1 cellular context compared by ENCODE assay signal in the genomic region with DNA sequence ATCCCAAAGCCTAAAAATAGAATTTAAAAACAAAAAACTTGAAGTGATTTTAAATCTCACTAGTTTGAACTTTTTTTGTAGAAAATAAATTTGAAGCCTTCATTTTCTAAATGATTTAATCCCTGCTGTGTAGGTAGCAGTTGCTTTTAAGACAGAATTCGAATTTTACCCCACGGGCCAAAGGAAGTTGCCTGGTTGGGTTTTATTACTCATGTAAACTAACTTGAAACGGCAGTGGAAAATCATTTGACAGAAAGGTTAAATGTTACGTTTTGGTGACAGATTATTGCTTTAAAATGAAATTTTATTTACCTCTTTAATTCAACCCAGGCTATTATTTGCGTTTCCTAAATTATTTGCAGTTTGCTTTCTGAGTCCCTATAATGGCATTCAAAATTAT.
TF ChIP-seq lines count a peak whose summit lies in the region.

No MANE protein-coding gene starts in this region.

TF ChIP-seq in HepG2, 621 proteins besides CTCF, POLR2A, EP300 and RAD21 (continued from another document):
- TF ChIP-seq AHDC1 (CRISPR knock-in tag; IDR thresholded peaks at IDR 0.05; ENCODE audit: borderline replicate concordance) (no peak), MNT (IDR thresholded peaks at IDR 0.05) (no peak), ARNT2 (CRISPR knock-in tag; IDR thresholded peaks at IDR 0.05; ENCODE audit: low read depth) (no peak), BRD4 (CRISPR knock-in tag; IDR thresholded peaks at IDR 0.05) (no peak), POGZ (CRISPR knock-in tag; IDR thresholded peaks at IDR 0.05) (no peak), SIN3A (IDR thresholded peaks at IDR 0.05; ENCODE audit: borderline replicate concordance, low read depth, low read length) (no peak), ZFYVE20 (CRISPR knock-in tag; IDR thresholded peaks at IDR 0.05; ENCODE audit: borderline replicate concordance, low read depth) (no peak), ELF1 (CRISPR knock-in tag; IDR thresholded peaks at IDR 0.05) (no peak), JARID2 (CRISPR knock-in tag; IDR thresholded peaks at IDR 0.05; ENCODE audit: insufficient replicate concordance) (no peak), ZBTB14 (CRISPR knock-in tag; IDR thresholded peaks at IDR 0.05) (no peak), ZNF510 (CRISPR knock-in tag; IDR thresholded peaks at IDR 0.05; ENCODE audit: low read depth) (no peak)
- TF ChIP-seq, protein P1, sequence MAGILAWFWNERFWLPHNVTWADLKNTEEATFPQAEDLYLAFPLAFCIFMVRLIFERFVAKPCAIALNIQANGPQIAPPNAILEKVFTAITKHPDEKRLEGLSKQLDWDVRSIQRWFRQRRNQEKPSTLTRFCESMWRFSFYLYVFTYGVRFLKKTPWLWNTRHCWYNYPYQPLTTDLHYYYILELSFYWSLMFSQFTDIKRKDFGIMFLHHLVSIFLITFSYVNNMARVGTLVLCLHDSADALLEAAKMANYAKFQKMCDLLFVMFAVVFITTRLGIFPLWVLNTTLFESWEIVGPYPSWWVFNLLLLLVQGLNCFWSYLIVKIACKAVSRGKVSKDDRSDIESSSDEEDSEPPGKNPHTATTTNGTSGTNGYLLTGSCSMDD (CRISPR knock-in tag; IDR thresholded peaks at IDR 0.05), result no peak
- TF ChIP-seq, protein P2, sequence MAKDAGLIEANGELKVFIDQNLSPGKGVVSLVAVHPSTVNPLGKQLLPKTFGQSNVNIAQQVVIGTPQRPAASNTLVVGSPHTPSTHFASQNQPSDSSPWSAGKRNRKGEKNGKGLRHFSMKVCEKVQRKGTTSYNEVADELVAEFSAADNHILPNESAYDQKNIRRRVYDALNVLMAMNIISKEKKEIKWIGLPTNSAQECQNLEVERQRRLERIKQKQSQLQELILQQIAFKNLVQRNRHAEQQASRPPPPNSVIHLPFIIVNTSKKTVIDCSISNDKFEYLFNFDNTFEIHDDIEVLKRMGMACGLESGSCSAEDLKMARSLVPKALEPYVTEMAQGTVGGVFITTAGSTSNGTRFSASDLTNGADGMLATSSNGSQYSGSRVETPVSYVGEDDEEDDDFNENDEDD (CRISPR knock-in tag; IDR thresholded peaks at IDR 0.05; ENCODE audit: borderline replicate concordance), result no peak
TF ChIP-seq in HepG2: peak in this region for 0.
